11 cellular contexts compared by ENCODE assay signal in the genomic region with DNA sequence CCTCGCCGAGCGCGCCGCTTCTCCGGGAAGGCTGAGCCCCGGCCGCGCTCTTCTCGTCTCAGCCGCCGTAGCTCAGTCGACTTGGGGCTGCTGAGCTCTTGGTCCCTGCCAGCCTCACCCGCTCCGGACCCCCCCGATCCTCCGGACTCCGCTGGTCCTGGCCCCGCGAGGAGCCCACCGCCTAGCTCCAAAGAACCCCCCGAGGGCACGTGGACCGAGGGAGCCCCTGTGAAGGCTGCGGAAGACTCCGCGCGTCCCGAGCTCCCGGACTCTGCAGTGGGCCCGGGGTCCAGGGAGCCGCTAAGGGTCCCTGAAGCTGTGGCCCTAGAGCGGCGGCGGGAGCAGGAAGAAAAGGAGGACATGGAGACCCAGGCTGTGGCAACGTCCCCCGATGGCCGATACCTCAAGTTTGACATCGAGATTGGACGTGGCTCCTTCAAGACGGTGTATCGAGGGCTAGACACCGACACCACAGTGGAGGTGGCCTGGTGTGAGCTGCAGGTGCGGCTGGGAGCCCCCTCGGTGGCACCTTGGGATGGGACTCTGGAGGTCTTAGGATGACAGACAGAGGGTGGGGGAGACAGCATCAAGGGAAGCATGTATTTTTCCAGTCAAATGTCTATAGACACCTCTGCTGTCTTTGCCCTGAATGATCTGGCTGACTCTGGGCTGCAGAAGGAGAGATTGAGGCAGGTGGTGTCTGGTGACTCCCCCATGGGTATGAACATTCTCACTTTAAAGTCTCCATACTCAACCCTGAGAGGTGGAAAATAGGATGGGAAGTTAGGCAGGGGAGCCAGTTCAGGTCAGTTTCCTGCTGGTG. TPM values are rescaled to one million over a fixed set of nuclear protein-coding genes. Genes with fewer than 3 reads are reported as not detected.
A peak's percentile ranks its signal among the peaks of the same experiment; 100 is the strongest.
DNase-seq lines count a peak whose midpoint lies in the region; TF ChIP-seq lines count a peak whose summit lies in the region.
"Had no signal": no experiment of that assay in that cellular context is flagged by ENCODE, and none has a peak within 500 bp of the region (broad histone marks: within the 10 kb centered on the region; RNA-seq: fewer than 3 reads in every experiment).

No MANE protein-coding gene starts in this region.

- H3K9me3 Mint-ChIP-seq in H9: no peaks in the 10 kb centered on the region
- H3K9me3 Mint-ChIP-seq: T-helper 1 cell treated with Interleukin-12 subunit alpha and Interleukin-12 subunit beta and Interleukin-4 antibody, amounts not matched to agents 30 μg/mL and 1 μg/mL, for 36 hours had no signal

- peak overlapping the region; percentile 47 for H3K4me2 ChIP-seq in H9 (ENCODE audit: insufficient read depth, insufficient read length, low read length)
- H3K4me2 ChIP-seq: KMS-11 had no signal

- peaks cover 8% of the 10 kb centered on the region for H3K23me2 ChIP-seq in H9 (ENCODE audit: insufficient read length, low read depth, low read length, poor library complexity, severe bottlenecking)

- H3K36me3 Mint-ChIP-seq in H9 (ENCODE audit: insufficient read depth in 1 of 3, low read depth in 3 of 3): peaks cover 3 to 29% (median 28%) of the 10 kb centered on the region in 3 experiments

- no peaks in the 10 kb centered on the region for H4K20me1 ChIP-seq in H9 (ENCODE audit: control insufficient read depth, insufficient read depth, insufficient read length)

- H3K79me2 ChIP-seq in H9 (ENCODE audit: insufficient read depth, low read length): no peaks in the 10 kb centered on the region

- no peak overlapping the region for H3T11ph ChIP-seq in H9 (ENCODE audit: low read length)

- no peak for TF ChIP-seq CTCF in 22Rv1 (IDR thresholded peaks at IDR 0.05)
- TF ChIP-seq CTCF in H9 (conservative IDR thresholded peaks at IDR 0.05): no peak

- peak overlapping the region; percentile 51 for H3K27ac ChIP-seq in 22Rv1
- no peak overlapping the region for H3K27ac ChIP-seq in H9 (ENCODE audit: insufficient read length, low read depth, low read length)
- no peak overlapping the region for H3K27ac ChIP-seq in mesodermal cell (ENCODE audit: low read depth, low read length, severe bottlenecking)
- H3K27ac ChIP-seq: KMS-11 had no signal

- no peaks in the 10 kb centered on the region for H3K36me3 ChIP-seq in endocrine pancreas (ENCODE audit: control insufficient read depth, insufficient read depth, low read length)
- H3K36me3 ChIP-seq in mesodermal cell (ENCODE audit: control insufficient read depth, insufficient read depth, low read length): peaks cover 42% of the 10 kb centered on the region

- no peak overlapping the region for H4K91ac ChIP-seq in H9 (ENCODE audit: insufficient read length, low read depth, low read length)

- no peak overlapping the region for H2BK120ac ChIP-seq in H9 (ENCODE audit: low read depth, low read length, poor library complexity, severe bottlenecking)

- H3K18ac ChIP-seq in H9 (ENCODE audit: insufficient read length, low read depth, low read length): no peak overlapping the region

- no peak overlapping the region for H2BK15ac ChIP-seq in H9 (ENCODE audit: low read depth, low read length)

- H3K27ac Mint-ChIP-seq in H9: no peak overlapping the region
- H3K27ac Mint-ChIP-seq: T-helper 1 cell treated with Interleukin-12 subunit alpha and Interleukin-12 subunit beta and Interleukin-4 antibody, amounts not matched to agents 30 μg/mL and 1 μg/mL, for 36 hours had no signal

- H3K23ac ChIP-seq in H9 (ENCODE audit: insufficient read length, low read depth, low read length): no peak overlapping the region

- H3K4ac ChIP-seq in H9 (ENCODE audit: low read depth, low read length): no peak overlapping the region

- H2BK5ac ChIP-seq in H9 (ENCODE audit: insufficient read length, low read length): no peak overlapping the region

- H3K14ac ChIP-seq in H9 (ENCODE audit: insufficient read depth, low read length): no peak overlapping the region; the same call in 1 of the 2 replicates

- H3K9me3 ChIP-seq in H9 (ENCODE audit: control insufficient read depth, low read depth, low read length) (no peaks in the 10 kb centered on the region), endocrine pancreas (ENCODE audit: control insufficient read depth, low read length) (no peaks in the 10 kb centered on the region), mesodermal cell (ENCODE audit: control insufficient read depth, low read length) (no peaks in the 10 kb centered on the region)

- no peak overlapping the region for H4K8ac ChIP-seq in H9 (replicated peaks; ENCODE audit: insufficient read length, low read depth, low read length)

- peak; percentile 37 for DNase-seq in H9
- no peak for DNase-seq in globus pallidus (ENCODE audit: low spot score)
- DNase-seq in NCI-H510A treated with DMSO at 0.1 percent for 48 hours (lab: John Stamatoyannopoulos, UW): no peak
- no peak for DNase-seq in OCI-M1 (lab: John Stamatoyannopoulos, UW)
- DNase-seq in stimulated activated CD4-positive, alpha-beta T cell treated with anti-CD3 and anti-CD28 coated beads, Interleukin-2, amount 100 ng/mL, for 48 hours: no peak

- H3K4me3 Mint-ChIP-seq in H9: peak overlapping the region; percentile 60 to 80
- H3K4me3 Mint-ChIP-seq: T-helper 1 cell treated with Interleukin-12 subunit alpha and Interleukin-12 subunit beta and Interleukin-4 antibody, amounts not matched to agents 30 μg/mL and 1 μg/mL, for 36 hours had no signal

- H2AK5ac ChIP-seq in H9 (ENCODE audit: insufficient read length, low read length): no peak overlapping the region

- peak overlapping the region; percentile 20 for H3K4me3 ChIP-seq in endocrine pancreas (ENCODE audit: control insufficient read depth, insufficient read depth, low read length)
- H3K4me3 ChIP-seq in mesodermal cell (ENCODE audit: extremely low read depth, insufficient read depth, low read length, poor library complexity, severe bottlenecking): peak overlapping the region; percentile 53

- H2BK12ac ChIP-seq in H9 (ENCODE audit: insufficient read length, low read depth, low read length): no peak overlapping the region

- H3K9ac ChIP-seq in H9 (ENCODE audit: extremely low read depth, insufficient read length, low read length) (no peak overlapping the region), endocrine pancreas (ENCODE audit: control insufficient read depth, insufficient read depth, low read length) (peak overlapping the region; percentile 49)
- H3K9ac ChIP-seq: KMS-11 had no signal

- WGBS in H9 (ENCODE audit: extremely low coverage, insufficient read length, low lambda C conversion rate): no CpG with 5 or more reads among the region's 45 CpGs
- 6 to 9% methylated on average over 32 to 45 of the region's 45 CpGs for WGBS in mesodermal cell (ENCODE audit: insufficient coverage in 2 of 2), 2 experiments

- H3K4me1 Mint-ChIP-seq in H9: peaks cover 21 to 22% of the 10 kb centered on the region in 2 experiments

- H3K4me1 ChIP-seq in H9 (ENCODE audit: insufficient read depth, low read length) (no peaks in the 10 kb centered on the region), endocrine pancreas (ENCODE audit: control insufficient read depth, insufficient read depth, low read length) (no peaks in the 10 kb centered on the region), mesodermal cell (ENCODE audit: control insufficient read depth, insufficient read depth, low read length, poor library complexity, severe bottlenecking) (peaks cover 31% of the 10 kb centered on the region)

- H2AFZ ChIP-seq in H9 (ENCODE audit: low read length): no peak overlapping the region

- H3K27me3 ChIP-seq in H9 (ENCODE audit: insufficient read depth, low read length) (peaks cover 10% of the 10 kb centered on the region; the same call in 1 of the 2 replicates), endocrine pancreas (ENCODE audit: control insufficient read depth, insufficient read depth, low read length) (no peaks in the 10 kb centered on the region)

- peaks cover 28% of the 10 kb centered on the region for H3K27me3 Mint-ChIP-seq in H9 (ENCODE audit: low read depth)

- H3K56ac ChIP-seq in H9 (ENCODE audit: insufficient read length, low read depth, low read length): no peak overlapping the region

- no peaks in the 10 kb centered on the region for H3K79me1 ChIP-seq in H9 (ENCODE audit: insufficient read depth, low read depth, low read length, poor library complexity, severe bottlenecking)

- no peak overlapping the region for H4K5ac ChIP-seq in H9 (ENCODE audit: insufficient read length, low read depth, low read length)

- no peak overlapping the region for H2BK20ac ChIP-seq in H9 (ENCODE audit: low read depth, low read length, poor library complexity, severe bottlenecking)

RNA-seq across cellular contexts. Expression of gene WNK4, which starts 0.6 kb away (rescaled TPM):
- total RNA-seq in H9 (2021): 1.9 and 2.6 TPM in 2 replicates
- 3.9 TPM for polyA plus RNA-seq in mesodermal cell (2013, experiment 1 of 2)
- polyA plus RNA-seq in mesodermal cell (2013, experiment 2 of 2): 4.1 TPM

RNA-seq across cellular contexts. Expression of gene VPS25, which starts 7.8 kb away (rescaled TPM):
- total RNA-seq in H9 (2021): 111 and 113 TPM in 2 replicates
- 124 TPM for polyA plus RNA-seq in mesodermal cell (2013, experiment 1 of 2)
- polyA plus RNA-seq in mesodermal cell (2013, experiment 2 of 2): 105 TPM

RNA-seq across cellular contexts. Expression of gene COA3, which starts 17.5 kb away (rescaled TPM):
- 74.2 and 76.9 TPM in 2 replicates for total RNA-seq in H9 (2021)
- polyA plus RNA-seq in mesodermal cell (2013, experiment 1 of 2): 52.0 TPM
- 50.0 TPM for polyA plus RNA-seq in mesodermal cell (2013, experiment 2 of 2)

RNA-seq across cellular contexts. Expression of gene CNTD1, which starts 17.6 kb away (rescaled TPM):
- not detected in 2 replicates for total RNA-seq in H9 (2021)
- 0.18 TPM for polyA plus RNA-seq in mesodermal cell (2013, experiment 1 of 2)
- polyA plus RNA-seq in mesodermal cell (2013, experiment 2 of 2): not detected
- total RNA-seq: dermis microvascular lymphatic vessel endothelial cell had no signal

RNA-seq across cellular contexts. Expression of gene RAMP2, which starts 20.0 kb away (rescaled TPM):
- 10.9 and 11.7 TPM in 2 replicates for total RNA-seq in H9 (2021)
- 127 TPM for polyA plus RNA-seq in mesodermal cell (2013, experiment 1 of 2)
- 78.9 TPM for polyA plus RNA-seq in mesodermal cell (2013, experiment 2 of 2)
